Comparison of ENCODE assay signal across 8 cellular contexts in genomic region chr2:74178211-74179062, GRCh38. TPM values are rescaled to one million over a fixed set of nuclear protein-coding genes. Genes with fewer than 3 reads are reported as not detected.
DNase-seq lines count a peak whose midpoint lies in the region; ATAC-seq lines count a peak whose summit lies in the region.

Gene MOB1A (minus strand): TSS chr2:74178879. CDS start chr2:74178674, 205 bp downstream.

- peak; percentile 82 for ATAC-seq in GM19372 (IDR thresholded peaks at IDR 0.05; ENCODE audit: low read depth, unreplicated experiment)
- ATAC-seq in HG03558 (IDR thresholded peaks at IDR 0.05; ENCODE audit: extremely low read depth, unreplicated experiment) = peak; percentile 51
- ATAC-seq in left lobe of liver = peak; percentile 99

- peak; percentile 58 to 97 (median 92) for DNase-seq in C1 segment of cervical spinal cord (lab: John Stamatoyannopoulos, UW)
- DNase-seq in NCI-H748 treated with DMSO at 0.1 percent for 48 hours (lab: John Stamatoyannopoulos, UW) = peak; percentile 90
- peak; percentile 91 to 96 for DNase-seq in activated CD4-positive, alpha-beta T cell treated with anti-CD3 and anti-CD28 coated beads, Interleukin-2, amount 50 U/mL, for 24 hours (ENCODE audit: low read depth in 1 of 2, low spot score in 1 of 2)
- DNase-seq in dedifferentiated amniotic fluid mesenchymal stem cell (ENCODE audit: extremely low spot score) = peak; percentile 99
- peak; percentile 98 for DNase-seq in left lobe of liver (ENCODE audit: low spot score)
- peak; percentile 95 for DNase-seq in stimulated activated CD4-positive, alpha-beta T cell treated with anti-CD3 and anti-CD28 coated beads, Interleukin-2, amount 100 ng/mL, for 4 hours (ENCODE audit: low read depth)

RNA-seq across cellular contexts. Expression of gene MOB1A, which starts in this region (rescaled TPM):
- total RNA-seq in left lobe of liver = 28.4 TPM

Comparison
In these comparisons a context has a peak if more than half of its experiments do, and no peak if none do; other contexts are left out.
1. Peak in every context shown above with its lines: DNase-seq and ATAC-seq.